In genomic region chr5:138757061-138757776, GRCh38 we compare ENCODE assay signal across 17 cellular contexts.
"Had no signal": no experiment of that assay in that cellular context is flagged by ENCODE, and none has a peak within 500 bp of the region (broad histone marks: within the 10 kb centered on the region; RNA-seq: fewer than 3 reads in every experiment).

No MANE protein-coding gene starts in this region.

- H3K36me3 ChIP-seq: ovary had no signal

- H3K4me3 ChIP-seq: dorsolateral prefrontal cortex, esophagus muscularis mucosa, ovary, skin epidermis, thyroid gland had no signal

- H3K27ac ChIP-seq: esophagus muscularis mucosa, ovary, thyroid gland had no signal

- H3K27ac Mint-ChIP-seq: activated naive CD8-positive, alpha-beta T cell had no signal

- FAIRE-seq: endometrium, islet of Langerhans, TTC549 had no signal

- H3K27me3 ChIP-seq: esophagus muscularis mucosa, ovary, thyroid gland had no signal

- ATAC-seq: left lobe of liver had no signal

- DNase-seq: activated CD4-positive, alpha-beta T cell treated with anti-CD3 and anti-CD28 coated beads, Interleukin-2, amount 50 U/mL, for 1 hour; activated CD4-positive, CD25-positive, alpha-beta regulatory T cell; activated T-cell treated with anti-CD3 and anti-CD28 coated beads for 4 hours; dorsolateral prefrontal cortex; mammary epithelial cell; nephron progenitor cell; ovary; stimulated activated CD4-positive, alpha-beta T cell treated with anti-CD3 and anti-CD28 coated beads, Interleukin-4, amount 100 ng/mL, for 4 hours; T-helper 2 cell; thyroid gland had no signal

- H3K9me3 ChIP-seq: ovary, thyroid gland had no signal

- H3K4me3 Mint-ChIP-seq: activated naive CD8-positive, alpha-beta T cell; nephron progenitor cell had no signal
